In the genomic region with DNA sequence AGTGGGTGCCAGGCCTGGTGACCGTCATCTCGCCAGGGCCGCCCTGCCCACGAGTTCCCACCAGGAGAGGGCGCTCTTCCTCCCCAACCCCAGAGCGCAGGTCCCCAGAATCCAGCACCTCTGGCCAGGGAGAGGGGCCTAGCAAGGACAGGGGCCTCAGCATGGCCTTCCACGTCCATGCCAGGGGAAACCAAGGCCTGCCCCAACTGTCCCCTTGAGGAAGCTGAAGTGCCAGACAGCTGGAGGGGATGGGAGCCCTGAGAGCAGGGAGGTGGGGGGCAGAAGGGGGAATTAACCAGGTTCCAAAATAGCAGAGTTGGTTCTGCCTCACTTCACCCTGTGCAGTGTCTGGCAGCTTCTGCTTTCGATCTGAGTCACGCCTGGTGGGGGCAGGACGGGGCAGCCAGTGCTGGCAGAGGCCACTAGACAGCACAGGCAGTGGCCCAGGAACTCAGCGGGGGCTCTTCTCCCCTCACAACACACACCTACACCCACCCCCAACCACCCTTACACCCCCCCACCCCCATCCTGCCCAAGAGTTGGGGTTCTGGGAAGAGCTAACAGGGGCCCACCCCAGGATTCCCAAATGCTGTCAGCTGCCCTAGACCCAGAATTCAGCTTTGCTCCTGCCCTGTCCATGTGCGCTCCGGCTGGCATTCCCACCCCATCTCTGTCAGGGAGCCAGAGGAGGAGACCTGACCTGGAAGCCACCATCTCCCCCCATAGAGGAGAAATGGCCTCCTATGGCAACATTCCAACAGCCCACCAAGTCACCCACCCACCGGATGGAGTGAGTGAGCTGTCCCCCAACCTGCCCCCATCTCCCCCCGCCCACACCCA, we compare ENCODE assay signal across 1 cellular context.
TF ChIP-seq lines count a peak whose summit lies in the region.

No MANE protein-coding gene starts in this region.

TF ChIP-seq in HepG2, 621 proteins besides CTCF, POLR2A, EP300 and RAD21 (continued from another document and continues in another):
- TF ChIP-seq BRF2 (CRISPR knock-in tag; IDR thresholded peaks at IDR 0.05) (no peak), RARG (CRISPR knock-in tag; IDR thresholded peaks at IDR 0.05; ENCODE audit: low read depth) (no peak), ZNF570 (CRISPR knock-in tag; IDR thresholded peaks at IDR 0.05; ENCODE audit: borderline replicate concordance) (no peak), ZNF784 (CRISPR knock-in tag; IDR thresholded peaks at IDR 0.05; ENCODE audit: borderline replicate concordance) (no peak), ZNF367 (CRISPR knock-in tag; IDR thresholded peaks at IDR 0.05; ENCODE audit: borderline replicate concordance) (no peak), TRIM24 (CRISPR knock-in tag; IDR thresholded peaks at IDR 0.05) (no peak), LBX2 (CRISPR knock-in tag; IDR thresholded peaks at IDR 0.05; ENCODE audit: borderline replicate concordance) (peak; percentile 28; the same call in 1 of the 2 replicates), ATF1 (CRISPR knock-in tag; IDR thresholded peaks at IDR 0.05) (no peak), ZNF253 (CRISPR knock-in tag; IDR thresholded peaks at IDR 0.05; ENCODE audit: borderline replicate concordance) (no peak), ZNF672 (CRISPR knock-in tag; IDR thresholded peaks at IDR 0.05) (no peak), KDM1A (CRISPR knock-in tag; IDR thresholded peaks at IDR 0.05) (no peak), MIXL1 (CRISPR knock-in tag; IDR thresholded peaks at IDR 0.05) (no peak), ZKSCAN5 (CRISPR knock-in tag; IDR thresholded peaks at IDR 0.05) (no peak), ZNF468 (CRISPR knock-in tag; IDR thresholded peaks at IDR 0.05) (no peak), NAIF1 (CRISPR knock-in tag; IDR thresholded peaks at IDR 0.05; ENCODE audit: borderline replicate concordance) (no peak), ZNF142 (CRISPR knock-in tag; IDR thresholded peaks at IDR 0.05) (no peak), PHF20 (CRISPR knock-in tag; IDR thresholded peaks at IDR 0.05) (no peak), FOXO4 (CRISPR knock-in tag; conservative IDR thresholded peaks at IDR 0.05) (no peak), ZFYVE20 (CRISPR knock-in tag; IDR thresholded peaks at IDR 0.05; ENCODE audit: borderline replicate concordance, low read depth) (no peak), ZBTB43 (CRISPR knock-in tag; conservative IDR thresholded peaks at IDR 0.05) (no peak), ZNF326 (CRISPR knock-in tag; IDR thresholded peaks at IDR 0.05; ENCODE audit: borderline replicate concordance) (no peak), MTA1 (CRISPR knock-in tag; IDR thresholded peaks at IDR 0.05; ENCODE audit: borderline replicate concordance) (no peak), ZNF558 (CRISPR knock-in tag; IDR thresholded peaks at IDR 0.05; ENCODE audit: borderline replicate concordance) (no peak), ZNF24 (IDR thresholded peaks at IDR 0.05) (no peak), ZNF563 (CRISPR knock-in tag; IDR thresholded peaks at IDR 0.05) (no peak), ZSCAN22 (CRISPR knock-in tag; IDR thresholded peaks at IDR 0.05) (no peak), DDIT3 (CRISPR knock-in tag; IDR thresholded peaks at IDR 0.05) (no peak), RORA (CRISPR knock-in tag; IDR thresholded peaks at IDR 0.05) (no peak), GATAD2A (CRISPR knock-in tag; IDR thresholded peaks at IDR 0.05) (peak; percentile 53), ZC3H13 (CRISPR knock-in tag; IDR thresholded peaks at IDR 0.05) (no peak)
- TF ChIP-seq, protein P1, sequence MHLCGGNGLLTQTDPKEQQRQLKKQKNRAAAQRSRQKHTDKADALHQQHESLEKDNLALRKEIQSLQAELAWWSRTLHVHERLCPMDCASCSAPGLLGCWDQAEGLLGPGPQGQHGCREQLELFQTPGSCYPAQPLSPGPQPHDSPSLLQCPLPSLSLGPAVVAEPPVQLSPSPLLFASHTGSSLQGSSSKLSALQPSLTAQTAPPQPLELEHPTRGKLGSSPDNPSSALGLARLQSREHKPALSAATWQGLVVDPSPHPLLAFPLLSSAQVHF (CRISPR knock-in tag; IDR thresholded peaks at IDR 0.05): no peak
- TF ChIP-seq, protein P2, sequence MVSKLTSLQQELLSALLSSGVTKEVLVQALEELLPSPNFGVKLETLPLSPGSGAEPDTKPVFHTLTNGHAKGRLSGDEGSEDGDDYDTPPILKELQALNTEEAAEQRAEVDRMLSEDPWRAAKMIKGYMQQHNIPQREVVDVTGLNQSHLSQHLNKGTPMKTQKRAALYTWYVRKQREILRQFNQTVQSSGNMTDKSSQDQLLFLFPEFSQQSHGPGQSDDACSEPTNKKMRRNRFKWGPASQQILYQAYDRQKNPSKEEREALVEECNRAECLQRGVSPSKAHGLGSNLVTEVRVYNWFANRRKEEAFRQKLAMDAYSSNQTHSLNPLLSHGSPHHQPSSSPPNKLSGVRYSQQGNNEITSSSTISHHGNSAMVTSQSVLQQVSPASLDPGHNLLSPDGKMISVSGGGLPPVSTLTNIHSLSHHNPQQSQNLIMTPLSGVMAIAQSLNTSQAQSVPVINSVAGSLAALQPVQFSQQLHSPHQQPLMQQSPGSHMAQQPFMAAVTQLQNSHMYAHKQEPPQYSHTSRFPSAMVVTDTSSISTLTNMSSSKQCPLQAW (CRISPR knock-in tag; IDR thresholded peaks at IDR 0.05): peak; percentile 70; the same call in 1 of the 2 replicates
- TF ChIP-seq, protein P3, sequence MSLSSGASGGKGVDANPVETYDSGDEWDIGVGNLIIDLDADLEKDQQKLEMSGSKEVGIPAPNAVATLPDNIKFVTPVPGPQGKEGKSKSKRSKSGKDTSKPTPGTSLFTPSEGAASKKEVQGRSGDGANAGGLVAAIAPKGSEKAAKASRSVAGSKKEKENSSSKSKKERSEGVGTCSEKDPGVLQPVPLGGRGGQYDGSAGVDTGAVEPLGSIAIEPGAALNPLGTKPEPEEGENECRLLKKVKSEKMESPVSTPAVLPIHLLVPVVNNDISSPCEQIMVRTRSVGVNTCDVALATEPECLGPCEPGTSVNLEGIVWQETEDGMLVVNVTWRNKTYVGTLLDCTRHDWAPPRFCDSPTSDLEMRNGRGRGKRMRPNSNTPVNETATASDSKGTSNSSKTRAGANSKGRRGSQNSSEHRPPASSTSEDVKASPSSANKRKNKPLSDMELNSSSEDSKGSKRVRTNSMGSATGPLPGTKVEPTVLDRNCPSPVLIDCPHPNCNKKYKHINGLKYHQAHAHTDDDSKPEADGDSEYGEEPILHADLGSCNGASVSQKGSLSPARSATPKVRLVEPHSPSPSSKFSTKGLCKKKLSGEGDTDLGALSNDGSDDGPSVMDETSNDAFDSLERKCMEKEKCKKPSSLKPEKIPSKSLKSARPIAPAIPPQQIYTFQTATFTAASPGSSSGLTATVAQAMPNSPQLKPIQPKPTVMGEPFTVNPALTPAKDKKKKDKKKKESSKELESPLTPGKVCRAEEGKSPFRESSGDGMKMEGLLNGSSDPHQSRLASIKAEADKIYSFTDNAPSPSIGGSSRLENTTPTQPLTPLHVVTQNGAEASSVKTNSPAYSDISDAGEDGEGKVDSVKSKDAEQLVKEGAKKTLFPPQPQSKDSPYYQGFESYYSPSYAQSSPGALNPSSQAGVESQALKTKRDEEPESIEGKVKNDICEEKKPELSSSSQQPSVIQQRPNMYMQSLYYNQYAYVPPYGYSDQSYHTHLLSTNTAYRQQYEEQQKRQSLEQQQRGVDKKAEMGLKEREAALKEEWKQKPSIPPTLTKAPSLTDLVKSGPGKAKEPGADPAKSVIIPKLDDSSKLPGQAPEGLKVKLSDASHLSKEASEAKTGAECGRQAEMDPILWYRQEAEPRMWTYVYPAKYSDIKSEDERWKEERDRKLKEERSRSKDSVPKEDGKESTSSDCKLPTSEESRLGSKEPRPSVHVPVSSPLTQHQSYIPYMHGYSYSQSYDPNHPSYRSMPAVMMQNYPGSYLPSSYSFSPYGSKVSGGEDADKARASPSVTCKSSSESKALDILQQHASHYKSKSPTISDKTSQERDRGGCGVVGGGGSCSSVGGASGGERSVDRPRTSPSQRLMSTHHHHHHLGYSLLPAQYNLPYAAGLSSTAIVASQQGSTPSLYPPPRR (CRISPR knock-in tag; IDR thresholded peaks at IDR 0.05; ENCODE audit: borderline replicate concordance): no peak
- TF ChIP-seq, protein P4, sequence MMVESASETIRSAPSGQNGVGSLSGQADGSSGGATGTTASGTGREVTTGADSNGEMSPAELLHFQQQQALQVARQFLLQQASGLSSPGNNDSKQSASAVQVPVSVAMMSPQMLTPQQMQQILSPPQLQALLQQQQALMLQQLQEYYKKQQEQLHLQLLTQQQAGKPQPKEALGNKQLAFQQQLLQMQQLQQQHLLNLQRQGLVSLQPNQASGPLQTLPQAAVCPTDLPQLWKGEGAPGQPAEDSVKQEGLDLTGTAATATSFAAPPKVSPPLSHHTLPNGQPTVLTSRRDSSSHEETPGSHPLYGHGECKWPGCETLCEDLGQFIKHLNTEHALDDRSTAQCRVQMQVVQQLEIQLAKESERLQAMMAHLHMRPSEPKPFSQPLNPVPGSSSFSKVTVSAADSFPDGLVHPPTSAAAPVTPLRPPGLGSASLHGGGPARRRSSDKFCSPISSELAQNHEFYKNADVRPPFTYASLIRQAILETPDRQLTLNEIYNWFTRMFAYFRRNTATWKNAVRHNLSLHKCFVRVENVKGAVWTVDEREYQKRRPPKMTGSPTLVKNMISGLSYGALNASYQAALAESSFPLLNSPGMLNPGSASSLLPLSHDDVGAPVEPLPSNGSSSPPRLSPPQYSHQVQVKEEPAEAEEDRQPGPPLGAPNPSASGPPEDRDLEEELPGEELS (CRISPR knock-in tag; IDR thresholded peaks at IDR 0.05): no peak
